ENCODE assay signal across 10 cellular contexts in the genomic region with DNA sequence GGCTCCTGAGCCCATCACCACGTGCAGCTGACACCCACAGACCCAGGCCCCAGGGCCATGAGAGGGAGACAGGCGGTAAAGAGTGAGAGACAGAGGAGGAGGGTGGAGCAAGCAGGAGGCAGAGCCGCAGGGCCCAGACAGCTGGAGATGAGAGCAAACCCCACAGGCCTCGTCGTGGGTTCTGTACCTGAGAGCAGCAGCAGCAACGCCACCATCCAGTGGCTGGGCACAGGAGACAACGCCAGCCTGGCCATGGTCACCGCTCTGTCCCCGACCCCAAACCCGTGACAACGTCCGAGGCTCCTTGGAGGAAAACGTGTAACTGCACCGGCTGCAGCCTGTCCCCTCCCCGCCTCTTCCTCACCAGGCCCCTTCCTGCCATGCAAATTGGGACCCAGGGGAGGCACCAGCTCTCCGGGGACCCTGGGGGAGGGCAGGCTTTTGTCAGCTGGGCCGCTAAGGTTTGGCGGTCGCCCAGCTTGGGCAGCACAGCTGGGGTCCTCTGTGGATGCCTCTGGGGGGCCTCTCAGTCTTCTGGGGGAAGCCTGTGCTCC. TPM values are rescaled to one million over a fixed set of nuclear protein-coding genes. Genes with fewer than 3 reads are reported as not detected.
DNase-seq lines count a peak whose midpoint lies in the region; ATAC-seq and TF ChIP-seq lines count a peak whose summit lies in the region.
"Had no signal": no experiment of that assay in that cellular context is flagged by ENCODE, and none has a peak within 500 bp of the region (broad histone marks: within the 10 kb centered on the region; RNA-seq: fewer than 3 reads in every experiment).

Gene CD79B (minus strand): TSS at position 324 of the 554 bp plus-strand sequence. CDS start 70 bp downstream, at position 254.

- intact Hi-C loops in A673 (cut with micrococcal nuclease; ENCODE audit: unreplicated experiment): no loop called here

- TF ChIP-seq CTCF in A673 (conservative IDR thresholded peaks at IDR 0.05; ENCODE audit: low read depth, low read length) (no peak), parathyroid adenoma (IDR thresholded peaks at IDR 0.05) (no peak)

- peaks cover 15% of the 10 kb centered on the region for H3K4me1 ChIP-seq in A673 (ENCODE audit: insufficient read depth, low read length, poor library complexity, severe bottlenecking)
- no peaks in the 10 kb centered on the region for H3K4me1 ChIP-seq in parathyroid adenoma
- H3K4me1 ChIP-seq: pancreas had no signal

- H3K4me3 ChIP-seq in A673 (ENCODE audit: low read depth, low read length, poor library complexity, severe bottlenecking): no peak within 1 kb of the TSS
- no peak within 1 kb of the TSS for H3K4me3 ChIP-seq in parathyroid adenoma (ENCODE audit: low read depth, low read length)
- H3K4me3 ChIP-seq: pancreas had no signal

- H3K9me3 ChIP-seq in A673 (ENCODE audit: low read depth, low read length, poor library complexity, severe bottlenecking) (no peaks in the 10 kb centered on the region), parathyroid adenoma (ENCODE audit: control insufficient read depth, low read length) (no peaks in the 10 kb centered on the region)
- H3K9me3 ChIP-seq: pancreas had no signal

- no peak within 1 kb of the TSS for H3K4me2 ChIP-seq in parathyroid adenoma (ENCODE audit: low read length)

- no peak within 1 kb of the TSS for H2AFZ ChIP-seq in parathyroid adenoma

- POLR2A ChIA-PET in A673 (lab: Charles Lee; ENCODE audit: low non-redundant PET): no interaction called here

- H3K79me2 ChIP-seq in parathyroid adenoma: no peaks in the 10 kb centered on the region

- H3K9ac ChIP-seq in parathyroid adenoma: no peak within 1 kb of the TSS

- H3K36me3 ChIP-seq in A673 (ENCODE audit: insufficient read depth, low read length, poor library complexity, severe bottlenecking) (no peaks in the 10 kb centered on the region), parathyroid adenoma (ENCODE audit: control insufficient read depth, insufficient read depth, low read length) (no peaks in the 10 kb centered on the region)
- H3K36me3 ChIP-seq: pancreas had no signal

- DNase-seq in A673 (ENCODE audit: low spot score) (peak; percentile 19), activated T-helper 1 cell treated with Interleukin-2 at 50 U/mL for 16 hours (ENCODE audit: low read depth) (peak; percentile 14), H4 (ENCODE audit: low spot score) (no peak), DMS 273 treated with DMSO at 0.1 percent for 48 hours (lab: John Stamatoyannopoulos, UW) (no peak), superior temporal gyrus (ENCODE audit: extremely low spot score) (no peak)

- H3K27ac ChIP-seq in A673 (ENCODE audit: low read depth, low read length, poor library complexity, severe bottlenecking) (no peak within 1 kb of the TSS), parathyroid adenoma (peak within 1 kb of the TSS; percentile 63)
- H3K27ac ChIP-seq: C4-2B, pancreas had no signal

- CTCF ChIA-PET in A673 (lab: Charles Lee): no interaction called here

- no TSS peak for BruUV-seq in A673 (replicated peaks; lab: Mats Ljungman, UMichigan)

- ATAC-seq in GM19351 (IDR thresholded peaks at IDR 0.05; ENCODE audit: unreplicated experiment) (peak; percentile 82), HG03342 (IDR thresholded peaks at IDR 0.05; ENCODE audit: unreplicated experiment) (peak; percentile 80)

- no peaks in the 10 kb centered on the region for H3K27me3 ChIP-seq in A673 (replicated peaks; ENCODE audit: insufficient read depth, low read depth, low read length, poor library complexity)
- no peaks in the 10 kb centered on the region for H3K27me3 ChIP-seq in parathyroid adenoma (ENCODE audit: control insufficient read depth, insufficient read depth, low read length)
- H3K27me3 ChIP-seq: pancreas had no signal

RNA-seq across cellular contexts. Expression of gene CD79B, which starts in this region (rescaled TPM):
- total RNA-seq in A673 (2021): 0.39 and 0.72 TPM in 2 replicates
- 1.1 TPM in 1 of 2 replicates, not detected in the other for total RNA-seq in H4 (2014; rRNA removed; shearing (Covaris generic))

Comparison
In these comparisons a context has a peak if more than half of its experiments do, and no peak if none do; other contexts are left out.
1. Peak in DNase-seq in A673; RNA of the gene not detected or under 1 TPM.